ENCODE assay signal across 8 cellular contexts in genomic region chr5:18394154-18394804, GRCh38.
DNase-seq lines count a peak whose midpoint lies in the region; ATAC-seq and TF ChIP-seq lines count a peak whose summit lies in the region.

No MANE protein-coding gene starts in this region.

- no peak for TF ChIP-seq EP300 in Ishikawa (IDR thresholded peaks at IDR 0.05; ENCODE audit: borderline replicate concordance)

- TF ChIP-seq RAD21 in Ishikawa (IDR thresholded peaks at IDR 0.05; ENCODE audit: low read depth): peak; percentile 93

- DNase-seq in Daoy (ENCODE audit: low read depth) (peak; percentile 78), RPMI8226 (peak; percentile 39), anterior cingulate cortex (lab: John Stamatoyannopoulos, UW) (peak in 50 of 58 donors; percentile 2 to 78 (median 34)), iPS DF 4.7 (ENCODE audit: extremely low read depth, low spot score) (peak; percentile 36)
- peak; percentile 50 for DNase-seq in stimulated activated CD4-positive, alpha-beta T cell treated with anti-CD3 and anti-CD28 coated beads, Interleukin-15, amount 100 ng/mL, for 24 hours

- ATAC-seq in GM21529 (IDR thresholded peaks at IDR 0.05; ENCODE audit: unreplicated experiment): peak; percentile 87
- ATAC-seq in GM18520 (IDR thresholded peaks at IDR 0.05; ENCODE audit: unreplicated experiment): no peak

TF ChIP-seq in Ishikawa, 13 proteins besides CTCF, POLR2A, EP300 and RAD21:
- no peak for TF ChIP-seq MAX (IDR thresholded peaks at IDR 0.05)
- TF ChIP-seq YY1 (IDR thresholded peaks at IDR 0.05; ENCODE audit: low read depth): no peak
- TF ChIP-seq, protein P1, sequence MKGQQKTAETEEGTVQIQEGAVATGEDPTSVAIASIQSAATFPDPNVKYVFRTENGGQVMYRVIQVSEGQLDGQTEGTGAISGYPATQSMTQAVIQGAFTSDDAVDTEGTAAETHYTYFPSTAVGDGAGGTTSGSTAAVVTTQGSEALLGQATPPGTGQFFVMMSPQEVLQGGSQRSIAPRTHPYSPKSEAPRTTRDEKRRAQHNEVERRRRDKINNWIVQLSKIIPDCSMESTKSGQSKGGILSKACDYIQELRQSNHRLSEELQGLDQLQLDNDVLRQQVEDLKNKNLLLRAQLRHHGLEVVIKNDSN (IDR thresholded peaks at IDR 0.05): no peak
- TF ChIP-seq CREB1 (IDR thresholded peaks at IDR 0.05; ENCODE audit: low read depth): no peak
- TF ChIP-seq CEBPB (IDR thresholded peaks at IDR 0.05): no peak
- TF ChIP-seq EGR1 (IDR thresholded peaks at IDR 0.05): no peak
- no peak for TF ChIP-seq TAF1 (IDR thresholded peaks at IDR 0.05; ENCODE audit: low read depth)
- no peak for TF ChIP-seq FOXM1 (IDR thresholded peaks at IDR 0.05; ENCODE audit: borderline replicate concordance, low read depth)
- TF ChIP-seq, protein P2, sequence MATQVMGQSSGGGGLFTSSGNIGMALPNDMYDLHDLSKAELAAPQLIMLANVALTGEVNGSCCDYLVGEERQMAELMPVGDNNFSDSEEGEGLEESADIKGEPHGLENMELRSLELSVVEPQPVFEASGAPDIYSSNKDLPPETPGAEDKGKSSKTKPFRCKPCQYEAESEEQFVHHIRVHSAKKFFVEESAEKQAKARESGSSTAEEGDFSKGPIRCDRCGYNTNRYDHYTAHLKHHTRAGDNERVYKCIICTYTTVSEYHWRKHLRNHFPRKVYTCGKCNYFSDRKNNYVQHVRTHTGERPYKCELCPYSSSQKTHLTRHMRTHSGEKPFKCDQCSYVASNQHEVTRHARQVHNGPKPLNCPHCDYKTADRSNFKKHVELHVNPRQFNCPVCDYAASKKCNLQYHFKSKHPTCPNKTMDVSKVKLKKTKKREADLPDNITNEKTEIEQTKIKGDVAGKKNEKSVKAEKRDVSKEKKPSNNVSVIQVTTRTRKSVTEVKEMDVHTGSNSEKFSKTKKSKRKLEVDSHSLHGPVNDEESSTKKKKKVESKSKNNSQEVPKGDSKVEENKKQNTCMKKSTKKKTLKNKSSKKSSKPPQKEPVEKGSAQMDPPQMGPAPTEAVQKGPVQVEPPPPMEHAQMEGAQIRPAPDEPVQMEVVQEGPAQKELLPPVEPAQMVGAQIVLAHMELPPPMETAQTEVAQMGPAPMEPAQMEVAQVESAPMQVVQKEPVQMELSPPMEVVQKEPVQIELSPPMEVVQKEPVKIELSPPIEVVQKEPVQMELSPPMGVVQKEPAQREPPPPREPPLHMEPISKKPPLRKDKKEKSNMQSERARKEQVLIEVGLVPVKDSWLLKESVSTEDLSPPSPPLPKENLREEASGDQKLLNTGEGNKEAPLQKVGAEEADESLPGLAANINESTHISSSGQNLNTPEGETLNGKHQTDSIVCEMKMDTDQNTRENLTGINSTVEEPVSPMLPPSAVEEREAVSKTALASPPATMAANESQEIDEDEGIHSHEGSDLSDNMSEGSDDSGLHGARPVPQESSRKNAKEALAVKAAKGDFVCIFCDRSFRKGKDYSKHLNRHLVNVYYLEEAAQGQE (IDR thresholded peaks at IDR 0.05; ENCODE audit: low read depth): no peak
- TF ChIP-seq ZBTB7A (IDR thresholded peaks at IDR 0.05; ENCODE audit: low read depth): no peak
- no peak for TF ChIP-seq NFIC (IDR thresholded peaks at IDR 0.05)
- TF ChIP-seq TCF12 (IDR thresholded peaks at IDR 0.05; ENCODE audit: low read depth): no peak
- no peak for TF ChIP-seq TEAD4 (IDR thresholded peaks at IDR 0.05)
